ENCODE assay signal across 8 cellular contexts in the genomic region with DNA sequence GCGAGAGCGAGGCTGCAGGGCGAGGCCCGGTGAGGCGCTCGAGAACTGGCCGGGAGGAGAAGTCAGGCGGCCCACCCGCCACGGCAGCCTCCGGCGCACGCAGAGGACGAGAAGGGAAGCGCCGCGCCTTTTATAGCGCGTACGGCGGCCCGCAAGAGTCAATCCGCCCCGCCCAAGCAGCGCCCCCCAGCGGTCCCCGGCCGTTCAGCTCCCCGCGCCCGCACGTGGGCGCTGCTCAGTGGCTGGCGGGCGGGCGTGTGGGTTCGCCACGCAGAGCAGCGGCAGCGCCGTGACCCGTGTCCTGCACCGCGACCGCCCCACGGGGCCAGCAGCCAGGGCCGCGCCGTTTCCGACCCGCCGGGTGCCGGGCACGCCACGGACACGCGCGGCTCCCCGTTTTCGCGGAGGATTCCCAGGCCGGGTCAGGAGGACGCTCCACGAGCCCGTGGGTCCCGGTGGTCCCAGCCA. TPM values are rescaled to one million over a fixed set of nuclear protein-coding genes. Genes with fewer than 3 reads are reported as not detected.
A peak's percentile ranks its signal among the peaks of the same experiment; 100 is the strongest.
DNase-seq lines count a peak whose midpoint lies in the region; ATAC-seq and TF ChIP-seq lines count a peak whose summit lies in the region.

No MANE protein-coding gene starts in this region.

- TF ChIP-seq CTCF in CD14-positive monocyte (IDR thresholded peaks at IDR 0.05) (peak; percentile 91), endodermal cell (conservative IDR thresholded peaks at IDR 0.05) (peak; percentile 96)

- peak overlapping the region; percentile 99 for H3K4me3 ChIP-seq in endodermal cell (ENCODE audit: low read length)

- H3K36me3 Mint-ChIP-seq in CD14-positive monocyte (peaks cover 27 to 36% of the 10 kb centered on the region in 2 donors), endodermal cell (ENCODE audit: low read depth) (peaks cover 38% of the 10 kb centered on the region)
- H3K36me3 Mint-ChIP-seq in activated CD8-positive, alpha-beta memory T cell treated with anti-CD3 and anti-CD28 coated beads, Interleukin-2, amount 10 ng/mL, durations not matched to agents 7 days and 5 days, result peaks cover 34% of the 10 kb centered on the region

- peak overlapping the region; percentile 98 for H3K9ac ChIP-seq in endodermal cell (ENCODE audit: extremely low read depth, low read length, poor library complexity, severe bottlenecking)

- H3K9me3 Mint-ChIP-seq in CD14-positive monocyte, result no peaks in the 10 kb centered on the region
- no peaks in the 10 kb centered on the region for H3K9me3 Mint-ChIP-seq in activated CD8-positive, alpha-beta memory T cell treated with anti-CD3 and anti-CD28 coated beads, Interleukin-2, amount 10 ng/mL, durations not matched to agents 7 days and 5 days (ENCODE audit: low read depth)
- no peaks in the 10 kb centered on the region for H3K9me3 Mint-ChIP-seq in endodermal cell

- H3K27ac Mint-ChIP-seq in CD14-positive monocyte (peak overlapping the region in 1 of 7 donors; percentile 85), endodermal cell (no peak overlapping the region)
- H3K27ac Mint-ChIP-seq in activated CD8-positive, alpha-beta memory T cell treated with anti-CD3 and anti-CD28 coated beads, Interleukin-2, amount 10 ng/mL, durations not matched to agents 7 days and 5 days, result no peak overlapping the region

- no peaks in the 10 kb centered on the region for H3K27me3 ChIP-seq in endodermal cell (ENCODE audit: control insufficient read depth, insufficient read depth, low read length, poor library complexity, severe bottlenecking)

- ATAC-seq in GM19328 (IDR thresholded peaks at IDR 0.05; ENCODE audit: unreplicated experiment) (peak; percentile 51), HG03565 (IDR thresholded peaks at IDR 0.05; ENCODE audit: unreplicated experiment) (peak; percentile 50)
- peak; percentile 79 for ATAC-seq in activated CD8-positive, alpha-beta memory T cell treated with anti-CD3 and anti-CD28 coated beads, Interleukin-2, amount 10 ng/mL, durations not matched to agents 7 days and 5 days

- no peaks in the 10 kb centered on the region for H3K9me3 ChIP-seq in endodermal cell (ENCODE audit: control insufficient read depth, low read length)

- peaks cover 33% of the 10 kb centered on the region for H3K36me3 ChIP-seq in endodermal cell (ENCODE audit: control insufficient read depth, insufficient read depth, low read length)

- DNase-seq in CD14-positive monocyte (ENCODE audit: low spot score) (peak; percentile 92), NOMO-1 (lab: John Stamatoyannopoulos, UW; ENCODE audit: unreplicated experiment in 2 of 2) (peak; percentile 84 to 90), endodermal cell (peak; percentile 91), midbrain (lab: John Stamatoyannopoulos, UW) (peak; percentile 87)
- DNase-seq in activated CD8-positive, alpha-beta memory T cell treated with anti-CD3 and anti-CD28 coated beads, Interleukin-2, amount 10 ng/mL, durations not matched to agents 7 days and 5 days, result peak; percentile 92
- peak; percentile 78 to 89 for DNase-seq in stimulated activated CD8-positive, alpha-beta memory T cell treated with anti-CD3 and anti-CD28 coated beads, Interleukin-15, amount 100 ng/mL, for 4 hours (ENCODE audit: low read depth in 2 of 2)

- H3K27me3 Mint-ChIP-seq in CD14-positive monocyte (ENCODE audit: low read depth in 3 of 3) (peaks cover 6 to 12% (median 10%) of the 10 kb centered on the region in 3 donors), endodermal cell (ENCODE audit: insufficient read depth) (peaks cover 6% of the 10 kb centered on the region)
- H3K27me3 Mint-ChIP-seq in activated CD8-positive, alpha-beta memory T cell treated with anti-CD3 and anti-CD28 coated beads, Interleukin-2, amount 10 ng/mL, durations not matched to agents 7 days and 5 days, result peaks cover 4% of the 10 kb centered on the region

- H3K4me1 ChIP-seq in endodermal cell (ENCODE audit: control insufficient read depth, insufficient read depth, low read length), result peaks cover 9% of the 10 kb centered on the region

- H3K4me1 Mint-ChIP-seq in CD14-positive monocyte (peaks cover 33% of the 10 kb centered on the region), endodermal cell (peaks cover 19% of the 10 kb centered on the region)
- H3K4me1 Mint-ChIP-seq in activated CD8-positive, alpha-beta memory T cell treated with anti-CD3 and anti-CD28 coated beads, Interleukin-2, amount 10 ng/mL, durations not matched to agents 7 days and 5 days, result peaks cover 38% of the 10 kb centered on the region

- H3K27ac ChIP-seq in endodermal cell (ENCODE audit: low read depth, low read length), result no peak overlapping the region

- intact Hi-C loops in CD14-positive monocyte (cut with micrococcal nuclease), result loop anchor here (5.0 to 10.0 kb wide), 2 partner anchors 41 to 243 kb away; partner anchors contain the start of genes AGPAT2 (in 2 of the 2) and SEC16A (in 1 of the 2)

- CTCF ChIA-PET in activated CD8-positive, alpha-beta memory T cell treated with anti-CD3 and anti-CD28 coated beads, Interleukin-2, amount 10 ng/mL, durations not matched to agents 7 days and 5 days (lab: Charles Lee), result interaction anchor here (0.8 to 3.4 kb wide), 21 partner anchors 9 to 365 kb away, joined by 3 to 30 read pairs (median 5); partner anchors contain the start of genes AGPAT2, AJM1, DNLZ and LCN8

- H3K4me3 Mint-ChIP-seq in CD14-positive monocyte (peak overlapping the region; percentile 96 to 97), endodermal cell (peak overlapping the region; percentile 97)
- peak overlapping the region; percentile 92 for H3K4me3 Mint-ChIP-seq in activated CD8-positive, alpha-beta memory T cell treated with anti-CD3 and anti-CD28 coated beads, Interleukin-2, amount 10 ng/mL, durations not matched to agents 7 days and 5 days

- 0 to 1% methylated on average over 22 to 66 of the region's 66 CpGs for WGBS in endodermal cell (ENCODE audit: insufficient coverage in 1 of 2, insufficient read length in 1 of 2), 2 experiments

RNA-seq across cellular contexts. Expression of gene LCN10, which starts 14.6 kb away (rescaled TPM):
- not detected for polyA plus RNA-seq in CD14-positive monocyte
- under 1 TPM in 1 of 2 experiments, not detected in 1; 0.68 TPM for total RNA-seq in activated CD8-positive, alpha-beta memory T cell treated with anti-CD3 and anti-CD28 coated beads, Interleukin-2, amount 10 ng/mL, durations not matched to agents 7 days and 5 days
- 1 to 10 TPM in 1 of 2 donors, under 1 TPM in 1; 0.91 to 1.1 TPM for total RNA-seq in endodermal cell
- 0.07 TPM for polyA plus RNA-seq in endodermal cell (2013, experiment 1 of 2)
- polyA plus RNA-seq in endodermal cell (2013, experiment 2 of 2), result 0.17 TPM

RNA-seq across cellular contexts. Expression of gene DIPK1B, which starts 15.7 kb away (rescaled TPM):
- under 1 TPM in 1 of 2 donors, not detected in 1; 0.10 TPM for polyA plus RNA-seq in CD14-positive monocyte
- not detected for total RNA-seq in activated CD8-positive, alpha-beta memory T cell treated with anti-CD3 and anti-CD28 coated beads, Interleukin-2, amount 10 ng/mL, durations not matched to agents 7 days and 5 days
- total RNA-seq in endodermal cell, result 10 to 100 TPM; 35.1 to 45.4 TPM
- polyA plus RNA-seq in endodermal cell (2013, experiment 1 of 2), result 56.2 TPM
- 53.5 TPM for polyA plus RNA-seq in endodermal cell (2013, experiment 2 of 2)

RNA-seq across cellular contexts. Expression of gene LCN6, which starts 20.2 kb away (rescaled TPM):
- not detected for polyA plus RNA-seq in CD14-positive monocyte
- total RNA-seq in activated CD8-positive, alpha-beta memory T cell treated with anti-CD3 and anti-CD28 coated beads, Interleukin-2, amount 10 ng/mL, durations not matched to agents 7 days and 5 days, result not detected
- total RNA-seq in endodermal cell, result not detected
- not detected for polyA plus RNA-seq in endodermal cell (2013, experiment 1 of 2)
- polyA plus RNA-seq in endodermal cell (2013, experiment 2 of 2), result not detected

RNA-seq across cellular contexts. Expression of gene LCN8, which starts 29.9 kb away (rescaled TPM):
- not detected for polyA plus RNA-seq in CD14-positive monocyte
- not detected for total RNA-seq in activated CD8-positive, alpha-beta memory T cell treated with anti-CD3 and anti-CD28 coated beads, Interleukin-2, amount 10 ng/mL, durations not matched to agents 7 days and 5 days
- not detected for total RNA-seq in endodermal cell
- polyA plus RNA-seq in endodermal cell (2013, experiment 1 of 2), result not detected
- not detected for polyA plus RNA-seq in endodermal cell (2013, experiment 2 of 2)

RNA-seq across cellular contexts. Expression of gene LCN15, which starts 36.2 kb away (rescaled TPM):
- polyA plus RNA-seq in CD14-positive monocyte, result not detected
- total RNA-seq in activated CD8-positive, alpha-beta memory T cell treated with anti-CD3 and anti-CD28 coated beads, Interleukin-2, amount 10 ng/mL, durations not matched to agents 7 days and 5 days, result not detected
- total RNA-seq in endodermal cell, result 1 to 10 TPM in 1 of 2 donors, under 1 TPM in 1; 0.51 to 1.2 TPM
- 0.82 TPM for polyA plus RNA-seq in endodermal cell (2013, experiment 1 of 2)
- polyA plus RNA-seq in endodermal cell (2013, experiment 2 of 2), result 0.95 TPM

Comparison
In these comparisons a context has a peak if more than half of its experiments do, and no peak if none do; other contexts are left out.
1. RNA of gene DIPK1B, which starts 15.7 kb away (total RNA-seq): 35.1 to 45.4 TPM in endodermal cell; not detected in activated CD8-positive, alpha-beta memory T cell treated with anti-CD3 and anti-CD28 coated beads, Interleukin-2, amount 10 ng/mL, durations not matched to agents 7 days and 5 days; every median in the first group is over 10 times any median in the second.
2. Peak in every context shown above with its lines, with median percentiles within 50 percentile points of each other: DNase-seq, H3K4me3 Mint-ChIP-seq and ATAC-seq.